ENCODE assay signal across 8 cellular contexts in the genomic region with DNA sequence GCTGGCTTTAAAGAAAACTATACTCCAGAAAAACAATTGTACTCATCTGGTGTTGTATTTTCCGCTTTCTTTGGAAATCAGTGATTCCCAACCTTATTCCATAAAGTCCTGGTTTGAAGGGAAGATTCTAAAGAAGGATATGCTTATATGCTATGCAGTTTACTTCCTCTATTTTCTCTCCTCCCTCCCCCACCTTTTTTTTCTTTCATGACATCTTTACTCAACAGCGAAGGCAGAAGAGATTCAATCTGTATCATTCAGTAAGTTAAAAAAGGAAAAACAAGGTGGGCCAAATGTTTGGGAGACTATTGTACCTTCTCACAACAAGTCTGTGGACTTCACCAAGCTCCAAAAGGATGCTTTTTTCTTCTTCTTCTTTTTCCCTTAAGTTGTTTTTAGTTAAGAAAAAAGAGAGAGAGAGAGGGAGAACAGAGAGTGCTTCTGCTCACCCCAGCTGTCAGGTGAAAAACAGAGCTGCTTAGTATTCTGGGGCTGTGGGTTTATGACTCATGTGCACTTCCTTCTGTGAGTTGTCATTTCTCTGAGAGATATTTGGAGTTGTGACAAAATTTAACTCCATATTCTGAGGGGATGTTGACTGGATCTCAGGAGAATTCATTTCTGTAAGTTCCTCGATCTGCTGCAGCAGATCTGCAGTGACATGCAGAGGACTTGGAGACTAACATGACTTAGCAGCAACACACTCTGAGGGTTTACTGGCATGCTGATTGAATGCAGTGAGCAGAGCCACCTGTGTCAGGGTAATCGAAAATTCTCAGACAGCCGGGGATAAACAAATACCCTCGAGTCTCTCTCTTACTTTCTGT.
DNase-seq lines count a peak whose midpoint lies in the region; ATAC-seq, FAIRE-seq and TF ChIP-seq lines count a peak whose summit lies in the region.

No MANE protein-coding gene starts in this region.

- peak; percentile 81 for FAIRE-seq in GM12891 (lab: Jason Lieb, UNC)

- peaks cover 0 to 3% of the 10 kb centered on the region in 2 donors for H3K4me1 ChIP-seq in gastrocnemius medialis

- H3K4me3 Mint-ChIP-seq in HFFc6: peak overlapping the region; percentile 80

- H3K4me1 Mint-ChIP-seq in HFFc6 (ENCODE audit: low read depth): peaks cover 29% of the 10 kb centered on the region

- H3K4me3 ChIP-seq in gastrocnemius medialis: no peak overlapping the region

- peak in 1 of 2 donors; percentile 50 for ATAC-seq in gastrocnemius medialis

- TF ChIP-seq POLR2A in GM12891 (IDR thresholded peaks at IDR 0.05; ENCODE audit: low read depth, low read length): no peak
- no peak for TF ChIP-seq POLR2A in erythroblast (IDR thresholded peaks at IDR 0.05; ENCODE audit: low read length)
- no peak for TF ChIP-seq POLR2A in gastrocnemius medialis (IDR thresholded peaks at IDR 0.05)

- no peaks in the 10 kb centered on the region for H3K9me3 Mint-ChIP-seq in HFFc6

- no peaks in the 10 kb centered on the region for H3K27me3 ChIP-seq in gastrocnemius medialis

- intact Hi-C loops in gastrocnemius medialis (cut with DNase I; ENCODE audit: low total_unique reads): no loop called here

- peak overlapping the region; percentile 75 for H3K27ac Mint-ChIP-seq in HFFc6

- in situ Hi-C loops in gastrocnemius medialis (cut with MboI; ENCODE audit: low sequenced_read_pairs in 4 of 4): no loop called here

- TF ChIP-seq CTCF in HFFc6 (IDR thresholded peaks at IDR 0.05): no peak
- TF ChIP-seq CTCF in gastrocnemius medialis (IDR thresholded peaks at IDR 0.05 in 4 of 5, conservative IDR thresholded peaks at IDR 0.05 in 1 of 5): no peak

- H3K27me3 Mint-ChIP-seq in HFFc6 (ENCODE audit: insufficient read depth): no peaks in the 10 kb centered on the region

- DNase-seq in GM12891 (ENCODE audit: insufficient read length, low spot score) (no peak), HFFc6 (peak; percentile 10), MV-4-11 (lab: John Stamatoyannopoulos, UW) (peak; percentile 87), erythroblast (lab: John Stamatoyannopoulos, UW) (peak; percentile 15 to 56), gastrocnemius medialis (no peak), NCI-H146 treated with DMSO at 0.1 percent for 48 hours (lab: John Stamatoyannopoulos, UW; ENCODE audit: unreplicated experiment) (no peak), GF-D8 (lab: John Stamatoyannopoulos, UW) (no peak)
- peak; percentile 23 for DNase-seq in activated CD4-positive, alpha-beta T cell treated with anti-CD3 and anti-CD28 coated beads, Interleukin-2, amount 50 U/mL, for 1 hour

- no peaks in the 10 kb centered on the region for H3K36me3 ChIP-seq in gastrocnemius medialis

- no peaks in the 10 kb centered on the region for H3K9me3 ChIP-seq in gastrocnemius medialis

- H3K27ac ChIP-seq in gastrocnemius medialis: peak overlapping the region in 3 of 4 donors; percentile 2 to 26 (median 7)

- H3K36me3 Mint-ChIP-seq in HFFc6 (ENCODE audit: low read depth): no peaks in the 10 kb centered on the region

TF ChIP-seq in GM12891, 5 proteins besides CTCF, POLR2A, EP300 and RAD21:
- TF ChIP-seq POU2F2 (IDR thresholded peaks at IDR 0.05; ENCODE audit: low read depth, low read length) (no peak), SPI1 (IDR thresholded peaks at IDR 0.05; ENCODE audit: low read depth, low read length) (peak; percentile 79)

Comparison
In these comparisons a context has a peak if more than half of its experiments do, and no peak if none do; other contexts are left out.
1. DNase-seq: peak in HFFc6 (single experiment), MV-4-11 (single experiment), activated CD4-positive, alpha-beta T cell treated with anti-CD3 and anti-CD28 coated beads, Interleukin-2, amount 50 U/mL, for 1 hour (single experiment) and erythroblast (2 of 2); none in GM12891 (single experiment), gastrocnemius medialis (0 of 2), NCI-H146 treated with DMSO at 0.1 percent for 48 hours (single experiment) and GF-D8 (single experiment).